In genomic region chr4:3599951-3600350, GRCh38 we compare ENCODE assay signal across 29 cellular contexts.
"Had no signal": no experiment of that assay in that cellular context is flagged by ENCODE, and none has a peak within 500 bp of the region (broad histone marks: within the 10 kb centered on the region; RNA-seq: fewer than 3 reads in every experiment).

No MANE protein-coding gene starts in this region.

- H3K27me3 ChIP-seq: hepatocyte, neutrophil, ovary, right atrium auricular region, right lobe of liver, testis, thyroid gland had no signal

- H3K36me3 Mint-ChIP-seq: natural killer cell treated with Interleukin-12 subunit alpha and Interleukin-12 subunit beta and Interleukin-15 and Interleukin-18, amount 100 ng/mL, for 72 hours; stimulated activated naive B cell treated with anti-CD40 and anti-IgM and Interleukin-4, amounts not matched to agents 10 μg/mL and 1 μg/mL and 100 μg/mL, for 72 hours had no signal

- H3K36me3 ChIP-seq: heart right ventricle, left lung, neutrophil, ovary, right atrium auricular region, right lobe of liver, stomach, thyroid gland, transverse colon, upper lobe of right lung had no signal

- H3K4me2 ChIP-seq: hepatocyte had no signal

- H2AFZ ChIP-seq: hepatocyte had no signal

- H3K9me3 ChIP-seq: mucosa of descending colon, neutrophil, ovary, right atrium auricular region, right lobe of liver, testis, thyroid gland, transverse colon, upper lobe of right lung had no signal

- H3K27ac ChIP-seq: heart right ventricle, hepatocyte, left lung, neutrophil, ovary, right atrium auricular region, right lobe of liver, skin epidermis, stomach, testis, thyroid gland, transverse colon, upper lobe of right lung had no signal

- H3K27me3 Mint-ChIP-seq: natural killer cell treated with Interleukin-12 subunit alpha and Interleukin-12 subunit beta and Interleukin-15 and Interleukin-18, amount 100 ng/mL, for 72 hours; progenitor cell of endocrine pancreas had no signal

- H3K4me1 ChIP-seq: heart right ventricle, left lung, right atrium auricular region, right lobe of liver, stomach, testis, thyroid gland, transverse colon, upper lobe of right lung had no signal

- H3K4me3 Mint-ChIP-seq: naive thymus-derived CD4-positive, alpha-beta T cell; natural killer cell treated with Interleukin-12 subunit alpha and Interleukin-12 subunit beta and Interleukin-15 and Interleukin-18, amount 100 ng/mL, for 72 hours; stimulated activated naive B cell treated with anti-CD40 and anti-IgM and Interleukin-4, amounts not matched to agents 10 μg/mL and 1 μg/mL and 100 μg/mL, for 72 hours had no signal

- DNase-seq: heart right ventricle; kidney glomerular epithelial cell; left cardiac atrium; mesendoderm; midbrain; mucosa of descending colon; naive thymus-derived CD4-positive, alpha-beta T cell; occipital lobe; ovary; right lobe of liver; stimulated activated CD4-positive, alpha-beta T cell treated with anti-CD3 and anti-CD28 coated beads, Interleukin-12 subunit alpha, Interleukin-12 subunit beta, amount 100 ng/mL, for 4 hours; stimulated activated CD4-positive, alpha-beta T cell treated with anti-CD3 and anti-CD28 coated beads, Interleukin-15, amount 100 ng/mL, for 24 hours; stimulated activated CD4-positive, alpha-beta T cell treated with anti-CD3 and anti-CD28 coated beads, Interleukin-2, amount 100 ng/mL, for 24 hours; stimulated activated CD4-positive, alpha-beta T cell treated with anti-CD3 and anti-CD28 coated beads, Interleukin-4, amount 100 ng/mL, for 1 hour; stimulated activated naive B cell treated with anti-CD40 and anti-IgM and Interleukin-4, amounts not matched to agents 10 μg/mL and 1 μg/mL and 100 μg/mL, for 72 hours; stimulated activated naive CD8-positive, alpha-beta T cell treated with anti-CD3 and anti-CD28 coated beads, Interleukin-15, Interleukin-2, amounts not matched to agents 100 U/mL and 50 U/mL, for 24 hours; stomach; testis; thyroid gland; transverse colon; upper lobe of right lung had no signal

- H3K79me2 ChIP-seq: hepatocyte had no signal

- H3K4me1 Mint-ChIP-seq: naive thymus-derived CD4-positive, alpha-beta T cell; stimulated activated naive B cell treated with anti-CD40 and anti-IgM and Interleukin-4, amounts not matched to agents 10 μg/mL and 1 μg/mL and 100 μg/mL, for 72 hours had no signal

- H3K27ac Mint-ChIP-seq: naive thymus-derived CD4-positive, alpha-beta T cell; natural killer cell treated with Interleukin-12 subunit alpha and Interleukin-12 subunit beta and Interleukin-15 and Interleukin-18, amount 100 ng/mL, for 72 hours; progenitor cell of endocrine pancreas; stimulated activated naive B cell treated with anti-CD40 and anti-IgM and Interleukin-4, amounts not matched to agents 10 μg/mL and 1 μg/mL and 100 μg/mL, for 72 hours had no signal

- H3K4me3 ChIP-seq: heart right ventricle, hepatocyte, left lung, lung, mucosa of descending colon, ovary, right atrium auricular region, right lobe of liver, skin epidermis, stomach, testis, thyroid gland, transverse colon, upper lobe of right lung had no signal
